8 cellular contexts compared by ENCODE assay signal in the genomic region with DNA sequence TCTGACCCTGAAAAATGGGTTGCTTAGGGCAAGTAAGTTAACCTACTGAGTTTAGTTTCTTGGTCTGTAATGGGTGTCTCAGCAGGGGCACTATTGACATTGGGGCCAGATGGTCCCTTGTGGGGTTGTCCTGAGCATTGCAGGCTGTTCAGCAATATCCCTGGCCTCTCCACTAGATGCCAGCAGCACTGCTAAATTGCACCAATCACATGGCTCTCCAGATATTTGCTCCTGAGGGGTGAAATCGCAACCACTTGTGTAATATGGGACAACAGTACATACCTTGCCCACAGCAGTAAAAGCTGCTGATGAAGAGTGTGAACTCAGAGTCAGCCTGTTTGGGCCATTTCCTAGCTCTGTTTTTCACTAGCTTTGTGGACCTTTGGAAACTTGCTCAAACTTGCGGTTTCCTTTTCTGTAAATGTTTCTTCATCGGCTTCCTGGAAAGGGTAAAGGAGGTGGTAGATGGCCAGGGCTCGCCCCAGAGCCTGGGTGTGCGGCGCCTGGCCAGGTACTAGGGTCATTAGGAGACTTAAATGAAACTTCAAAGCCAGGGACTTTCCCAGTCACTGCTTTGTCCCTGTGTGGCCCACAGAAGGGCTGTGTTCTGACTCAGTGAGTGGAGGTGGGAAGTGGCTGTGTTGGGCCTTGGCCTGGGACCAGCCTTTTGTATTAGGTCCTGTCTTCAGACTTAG. TPM values are rescaled to one million over a fixed set of nuclear protein-coding genes. Genes with fewer than 3 reads are reported as not detected.
DNase-seq lines count a peak whose midpoint lies in the region; ATAC-seq and TF ChIP-seq lines count a peak whose summit lies in the region.

No MANE protein-coding gene starts in this region.

- 22 to 37% (median 26%) methylated on average over 6 of the region's 6 CpGs for WGBS in adipose tissue, 3 donors
- WGBS in right cardiac atrium, result 42% methylated on average over 6 of the region's 6 CpGs
- 19 to 45% (median 32%) methylated on average over 6 of the region's 6 CpGs for WGBS in spleen, 5 donors

- TF ChIP-seq POLR2A in spleen (IDR thresholded peaks at IDR 0.05), result no peak

- H3K27ac ChIP-seq in adipose tissue (ENCODE audit: low read depth, low read length), result peak overlapping the region; percentile 55
- peak overlapping the region; percentile 8 for H3K27ac ChIP-seq in right cardiac atrium (ENCODE audit: low read length)
- H3K27ac ChIP-seq in spleen, result peak overlapping the region; percentile 1 to 91 (median 79)
- no peak overlapping the region for H3K27ac ChIP-seq in Karpas-422 (ENCODE audit: low read length)

- H3K9ac ChIP-seq in Karpas-422 (ENCODE audit: low read length), result no peak overlapping the region

- peak; percentile 85 for DNase-seq in AG20443 (ENCODE audit: low spot score)
- DNase-seq in GM13977 (ENCODE audit: low spot score), result peak; percentile 83
- DNase-seq in NCI-H69 (lab: John Stamatoyannopoulos, UW), result peak; percentile 19
- peak in 1 of 3 donors; percentile 55 for DNase-seq in right cardiac atrium
- peak; percentile 85 for DNase-seq in spleen
- no peak for DNase-seq in Karpas-422

- H3K27me3 ChIP-seq in right cardiac atrium (ENCODE audit: control insufficient read depth, insufficient read depth) (no peaks in the 10 kb centered on the region), spleen (replicated peaks in 1 of 7) (peaks cover 0 to 14% (median 0%) of the 10 kb centered on the region in 7 donors), Karpas-422 (ENCODE audit: low read length) (no peaks in the 10 kb centered on the region)

- no peaks in the 10 kb centered on the region for H3K79me2 ChIP-seq in Karpas-422 (ENCODE audit: low read length)

- TF ChIP-seq CTCF in GM13977 (IDR thresholded peaks at IDR 0.05; ENCODE audit: extremely low read depth, insufficient read depth, missing control alignments), result peak; percentile 59
- TF ChIP-seq CTCF in spleen (IDR thresholded peaks at IDR 0.05 in 8 of 11, conservative IDR thresholded peaks at IDR 0.05 in 3 of 11), result peak in 8 of 11 experiments; percentile 39 to 88 (median 62)

- intact Hi-C loops in right cardiac atrium (cut with DNase I) (loop anchor here in 1 of 4 donors (10.0 kb wide), 1 partner anchor 101 kb away; no protein-coding TSS in a partner anchor), spleen (cut with DNase I; ENCODE audit: low total_unique reads) (no loop called here)

- in situ Hi-C loops in GM13977 (cut with MboI; ENCODE audit: low pct_unique_long_range_greater_than_20kb, low sequenced_read_pairs, unreplicated experiment), result no loop called here

- no peak overlapping the region for H3K4me2 ChIP-seq in Karpas-422 (ENCODE audit: low read depth, low read length, poor library complexity, severe bottlenecking)

- peaks cover 4% of the 10 kb centered on the region; the same call in 1 of the 2 replicates for H4K20me1 ChIP-seq in Karpas-422 (ENCODE audit: insufficient read depth, low read depth, low read length)

- H3K36me3 ChIP-seq in spleen, result peaks cover 0 to 99% (median 43%) of the 10 kb centered on the region in 6 donors
- H3K36me3 ChIP-seq in Karpas-422 (ENCODE audit: insufficient read depth, low read length), result peaks cover 49% of the 10 kb centered on the region

- no peaks in the 10 kb centered on the region for H3K9me2 ChIP-seq in Karpas-422 (replicated peaks; ENCODE audit: insufficient read depth, low read length)

- H3K4me1 ChIP-seq in right cardiac atrium (ENCODE audit: control insufficient read depth, insufficient read depth, low read length) (no peaks in the 10 kb centered on the region), spleen (peaks cover 0 to 38% (median 16%) of the 10 kb centered on the region in 6 donors), Karpas-422 (ENCODE audit: low read length) (no peaks in the 10 kb centered on the region)

- no peak overlapping the region for H3K4me3 ChIP-seq in right cardiac atrium (ENCODE audit: low read length)
- H3K4me3 ChIP-seq in spleen, result peak overlapping the region in 1 of 8 donors; percentile 46
- H3K4me3 ChIP-seq in Karpas-422 (ENCODE audit: low read length), result no peak overlapping the region

- ATAC-seq in HG02870 (IDR thresholded peaks at IDR 0.05; ENCODE audit: unreplicated experiment) (peak; percentile 85), right cardiac atrium (peak; percentile 79 to 89)

- H2AFZ ChIP-seq in Karpas-422 (ENCODE audit: low read length), result no peak overlapping the region

- no peaks in the 10 kb centered on the region for H3K9me3 ChIP-seq in right cardiac atrium (ENCODE audit: control insufficient read depth, low read length)
- H3K9me3 ChIP-seq in spleen, result no peaks in the 10 kb centered on the region
- no peaks in the 10 kb centered on the region for H3K9me3 ChIP-seq in Karpas-422 (ENCODE audit: low read length)

RNA-seq across cellular contexts. Expression of a gene that starts 13.0 kb away (rescaled TPM):
- polyA plus RNA-seq in adipose tissue, result 10 to 100 TPM in 2 of 3 donors, 1 to 10 TPM in 1; 1.9 to 43.9 (median 27.8) TPM
- total RNA-seq in right cardiac atrium, result 1 to 10 TPM; 3.1 to 6.9 (median 6.6) TPM
- 3.6 TPM for polyA plus RNA-seq in right cardiac atrium
- total RNA-seq in spleen, result 100 to 1,000 TPM in 6 of 7 donors, 10 to 100 TPM in 1; 89.0 to 222 (median 146) TPM
- polyA plus RNA-seq in spleen, result 100 to 1,000 TPM; 116 to 178 (median 162) TPM
- 116 and 179 TPM in 2 replicates for total RNA-seq in Karpas-422 (2014; rRNA removed; shearing (Covaris generic); ENCODE audit: low replicate concordance)

RNA-seq across cellular contexts. Expression of a gene that starts 39.7 kb away (rescaled TPM):
- 1 to 10 TPM in 2 of 3 donors, under 1 TPM in 1; 0.89 to 8.6 (median 4.9) TPM for polyA plus RNA-seq in adipose tissue
- 1 to 10 TPM; 1.8 to 2.6 (median 2.3) TPM for total RNA-seq in right cardiac atrium
- 0.75 TPM for polyA plus RNA-seq in right cardiac atrium
- total RNA-seq in spleen, result 100 to 1,000 TPM in 1 of 7 donors, 10 to 100 TPM in 6; 35.9 to 110 (median 61.3) TPM
- 10 to 100 TPM; 14.2 to 19.7 (median 16.3) TPM for polyA plus RNA-seq in spleen
- total RNA-seq in Karpas-422 (2014; rRNA removed; shearing (Covaris generic); ENCODE audit: low replicate concordance), result 5.6 and 6.0 TPM in 2 replicates

RNA-seq across cellular contexts. Expression of a gene that starts 56.9 kb away (rescaled TPM):
- polyA plus RNA-seq in adipose tissue (not detected), right cardiac atrium (not detected), spleen (1 to 10 TPM in 2 of 3 donors, under 1 TPM in 1; 0.52 to 2.8 (median 1.0) TPM)
- total RNA-seq in right cardiac atrium (not detected), spleen (1 to 10 TPM in 2 of 7 donors, under 1 TPM in 3, not detected in 2; 0.91 to 3.2 (median 0.95) TPM)
- total RNA-seq in Karpas-422 (2014; rRNA removed; shearing (Covaris generic); ENCODE audit: low replicate concordance), result not detected in 2 replicates

Comparison
In these comparisons a context has a peak if more than half of its experiments do, and no peak if none do; other contexts are left out.
1. RNA of a gene that starts 13.0 kb away (total RNA-seq): 89.0 to 222 TPM in spleen and 116 to 179 TPM in Karpas-422; 3.1 to 6.9 TPM in right cardiac atrium; every median in the first group is over 10 times any median in the second.